In genomic region chr12:38149395-38150073, GRCh38 we compare ENCODE assay signal across 3 cellular contexts.
TF ChIP-seq lines count a peak whose summit lies in the region.

No MANE protein-coding gene starts in this region.

TF ChIP-seq in HCT116, 20 proteins besides CTCF, POLR2A, EP300 and RAD21:
- TF ChIP-seq ZBTB33 (IDR thresholded peaks at IDR 0.05; ENCODE audit: extremely low read depth, insufficient replicate concordance, low read length) = no peak
- TF ChIP-seq, protein P1, sequence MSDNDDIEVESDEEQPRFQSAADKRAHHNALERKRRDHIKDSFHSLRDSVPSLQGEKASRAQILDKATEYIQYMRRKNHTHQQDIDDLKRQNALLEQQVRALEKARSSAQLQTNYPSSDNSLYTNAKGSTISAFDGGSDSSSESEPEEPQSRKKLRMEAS (IDR thresholded peaks at IDR 0.05) = peak; percentile 65; the same call in 1 of the 2 replicates
- TF ChIP-seq EGR1 (IDR thresholded peaks at IDR 0.05; ENCODE audit: low read depth) = 0 out of 2 replicates have a peak, but pooled peaks have one; percentile 34
- TF ChIP-seq JUND (IDR thresholded peaks at IDR 0.05) = peak; percentile 80
- peak; percentile 84 for TF ChIP-seq FOSL1 (IDR thresholded peaks at IDR 0.05; ENCODE audit: low read depth)
- TF ChIP-seq ELF1 (IDR thresholded peaks at IDR 0.05; ENCODE audit: borderline replicate concordance, low read depth) = no peak
- TF ChIP-seq SP1 (IDR thresholded peaks at IDR 0.05; ENCODE audit: low read depth) = peak; percentile 76
- TF ChIP-seq CBX3 (IDR thresholded peaks at IDR 0.05; ENCODE audit: low read depth) = peak; percentile 85

TF ChIP-seq in SK-N-SH, 30 proteins besides CTCF, POLR2A, EP300 and RAD21 (continued from another document):
- peak; percentile 77 for TF ChIP-seq JUND (IDR thresholded peaks at IDR 0.05)
- TF ChIP-seq, protein P1 (IDR thresholded peaks at IDR 0.05; ENCODE audit: low read depth) = peak; percentile 25; the same call in 1 of the 2 replicates
- TF ChIP-seq TCF12 (IDR thresholded peaks at IDR 0.05) = peak; percentile 80
- TF ChIP-seq PBX3 (IDR thresholded peaks at IDR 0.05) = peak; percentile 39; the same call in 1 of the 2 replicates
- no peak for TF ChIP-seq EZH2phosphoT487 (IDR thresholded peaks at IDR 0.05; ENCODE audit: borderline replicate concordance, low read depth)

TF ChIP-seq in GM23338, 12 proteins besides CTCF, POLR2A, EP300 and RAD21 (continued from another document):
- TF ChIP-seq REST (IDR thresholded peaks at IDR 0.05; ENCODE audit: unreplicated experiment) = no peak
